In genomic region chr14:24269910-24270536, GRCh38 we compare ENCODE assay signal across 12 cellular contexts. TPM values are rescaled to one million over a fixed set of nuclear protein-coding genes. Genes with fewer than 3 reads are reported as not detected.
DNase-seq lines count a peak whose midpoint lies in the region; ATAC-seq, FAIRE-seq and TF ChIP-seq lines count a peak whose summit lies in the region.
"Had no signal": no experiment of that assay in that cellular context is flagged by ENCODE, and none has a peak within 500 bp of the region (broad histone marks: within the 10 kb centered on the region; RNA-seq: fewer than 3 reads in every experiment).

No MANE protein-coding gene starts in this region.

- H3K79me2 ChIP-seq in mammary epithelial cell (ENCODE audit: insufficient read depth, low read length): peaks cover 25% of the 10 kb centered on the region
- peaks cover 4% of the 10 kb centered on the region for H3K79me2 ChIP-seq in HepG2 (ENCODE audit: insufficient read depth, low read length)

- H3K27me3 Mint-ChIP-seq in MCF 10A (ENCODE audit: insufficient read depth, unreplicated experiment): no peaks in the 10 kb centered on the region
- no peaks in the 10 kb centered on the region for H3K27me3 Mint-ChIP-seq in activated CD4-positive, alpha-beta memory T cell treated with anti-CD3 and anti-CD28 coated beads, Interleukin-2, amount 10 ng/mL, durations not matched to agents 7 days and 5 days

- 88% methylated on average over 11 of the region's 14 CpGs for WGBS in mammary epithelial cell (ENCODE audit: low coverage, missing lambda C conversion rate)
- WGBS in HepG2 (ENCODE audit: low lambda C conversion rate): 97% methylated on average over 12 of the region's 14 CpGs

- TF ChIP-seq CTCF in MCF 10A (IDR thresholded peaks at IDR 0.05; ENCODE audit: unreplicated experiment) (no peak), mammary epithelial cell (conservative IDR thresholded peaks at IDR 0.05 in 1 of 2, IDR thresholded peaks at IDR 0.05 in 1 of 2; ENCODE audit: extremely low read depth in 1 of 2, insufficient read depth in 1 of 2, low read depth in 1 of 2, low read length in 2 of 2) (no peak), HepG2 (CRISPR knock-in tag; IDR thresholded peaks at IDR 0.05) (no peak), WERI-Rb-1 (IDR thresholded peaks at IDR 0.05; ENCODE audit: low read depth, low read length) (no peak)

- TF ChIP-seq RAD21 in HepG2 (CRISPR knock-in tag; IDR thresholded peaks at IDR 0.05): no peak

- H3K9me3 ChIP-seq in mammary epithelial cell (replicated peaks; ENCODE audit: insufficient read depth, low read length): no peaks in the 10 kb centered on the region
- H3K9me3 ChIP-seq in HepG2 (ENCODE audit: low read length): no peaks in the 10 kb centered on the region
- no peaks in the 10 kb centered on the region for H3K9me3 ChIP-seq in WERI-Rb-1 (ENCODE audit: severe bottlenecking)

- peaks cover 24% of the 10 kb centered on the region for H3K36me3 Mint-ChIP-seq in MCF 10A (ENCODE audit: insufficient read depth, unreplicated experiment)
- H3K36me3 Mint-ChIP-seq in activated CD4-positive, alpha-beta memory T cell treated with anti-CD3 and anti-CD28 coated beads, Interleukin-2, amount 10 ng/mL, durations not matched to agents 7 days and 5 days (ENCODE audit: low read depth): peaks cover 18% of the 10 kb centered on the region

- POLR2A ChIA-PET in MCF 10A (lab: Yijun Ruan, JAX) (interaction anchor here (0.6 to 9.5 kb wide), 14 partner anchors 9 to 80 kb away, joined by 3 to 146 read pairs (median 10); partner anchors contain the start of genes CHMP4A, DHRS1, LTB4R2 and NOP9), HepG2 (lab: Yijun Ruan, JAX) (interaction anchor here (1.0 to 16.5 kb wide), 22 partner anchors 10 to 175 kb away, joined by 3 to 435 read pairs (median 24); partner anchors contain the start of genes CBLN3, CHMP4A, CIDEB and DCAF11)
- POLR2A ChIA-PET in activated CD4-positive, alpha-beta memory T cell treated with anti-CD3 and anti-CD28 coated beads, Interleukin-2, amount 10 ng/mL, durations not matched to agents 7 days and 5 days (lab: Charles Lee): interaction anchor here (0.9 to 5.8 kb wide), 22 partner anchors 10 to 171 kb away, joined by 3 to 80 read pairs (median 9); partner anchors contain the start of genes CBLN3, CHMP4A, CIDEB and DCAF11

- in situ Hi-C loops in mammary epithelial cell (cut with MboI; ENCODE audit: low sequenced_read_pairs in 2 of 2) (no loop called here), HepG2 (cut with HindIII; ENCODE audit: extremely low pct_ligation_motif_present, low pct_unique_long_range_greater_than_20kb) (no loop called here)

- H3K9me3 Mint-ChIP-seq in MCF 10A (ENCODE audit: unreplicated experiment): no peaks in the 10 kb centered on the region
- no peaks in the 10 kb centered on the region for H3K9me3 Mint-ChIP-seq in activated CD4-positive, alpha-beta memory T cell treated with anti-CD3 and anti-CD28 coated beads, Interleukin-2, amount 10 ng/mL, durations not matched to agents 7 days and 5 days

- no peak overlapping the region for H3K4me2 ChIP-seq in mammary epithelial cell (ENCODE audit: insufficient read depth, low read depth, low read length)
- peak overlapping the region; percentile 97 for H3K4me2 ChIP-seq in HepG2 (ENCODE audit: low read depth, low read length)

- H3K27ac ChIP-seq in mammary epithelial cell (ENCODE audit: insufficient read depth, low read depth, low read length) (no peak overlapping the region), HepG2 (ENCODE audit: extremely low read length, insufficient read depth, low read length) (no peak overlapping the region), WERI-Rb-1 (no peak overlapping the region)

- H2AFZ ChIP-seq in mammary epithelial cell (ENCODE audit: low read depth, low read length) (no peak overlapping the region), HepG2 (ENCODE audit: low read length) (no peak overlapping the region)

- no peaks in the 10 kb centered on the region for H3K27me3 ChIP-seq in mammary epithelial cell (ENCODE audit: insufficient read depth, low read length)
- H3K27me3 ChIP-seq in HepG2 (ENCODE audit: control insufficient read depth in 1 of 2, insufficient read depth in 2 of 2, low read length in 2 of 2): no peaks in the 10 kb centered on the region; a peak in 1 of 5 replicates
- H3K27me3 ChIP-seq in WERI-Rb-1 (ENCODE audit: insufficient read depth, low read depth, severe bottlenecking): no peaks in the 10 kb centered on the region

- intact Hi-C loops in MCF 10A (cut with micrococcal nuclease): no loop called here
- intact Hi-C loops in mammary epithelial cell (cut with micrococcal nuclease): loop anchor here (5.0 kb wide), 1 partner anchor 38 kb away; the partner anchor contains the start of genes GMPR2 and NEDD8
- intact Hi-C loops in HepG2 (cut with micrococcal nuclease; ENCODE audit: unreplicated experiment): loop anchor here (2.0 kb wide), 1 partner anchor 53 kb away; the partner anchor contains the start of gene MDP1

- peaks cover 44% of the 10 kb centered on the region for H3K4me1 Mint-ChIP-seq in MCF 10A (ENCODE audit: insufficient read depth, unreplicated experiment)
- peaks cover 41% of the 10 kb centered on the region for H3K4me1 Mint-ChIP-seq in activated CD4-positive, alpha-beta memory T cell treated with anti-CD3 and anti-CD28 coated beads, Interleukin-2, amount 10 ng/mL, durations not matched to agents 7 days and 5 days

- CTCF ChIA-PET in MCF 10A (lab: Yijun Ruan, JAX) (interaction anchor here (0.6 to 32.3 kb wide), 16 partner anchors 8 to 712 kb away, joined by 3 to 457 read pairs (median 4); partner anchors contain the start of genes CIDEB, DHRS1, LTB4R and LTB4R2), mammary epithelial cell (lab: Charles Lee; ENCODE audit: low non-redundant PET) (no interaction called here), HepG2 (lab: Yijun Ruan, JAX; ENCODE audit: low intra/inter-chr PET ratio, low total read pairs) (interaction anchor here (2.8 kb wide), 1 partner anchor 27 kb away, joined by 33 read pairs; the partner anchor contains the start of gene TINF2)
- CTCF ChIA-PET in activated CD4-positive, alpha-beta memory T cell treated with anti-CD3 and anti-CD28 coated beads, Interleukin-2, amount 10 ng/mL, durations not matched to agents 7 days and 5 days (lab: Charles Lee): interaction anchor here (1.0 to 6.1 kb wide), 19 partner anchors 8 to 172 kb away, joined by 3 to 90 read pairs (median 7); partner anchors contain the start of genes CIDEB, DHRS1, IRF9 and LTB4R

- H3K36me3 ChIP-seq in mammary epithelial cell (ENCODE audit: insufficient read depth, low read length) (peaks cover 8% of the 10 kb centered on the region), HepG2 (replicated peaks in 1 of 2; ENCODE audit: control insufficient read depth in 1 of 2, insufficient read depth in 2 of 2, low read length in 2 of 2) (peaks cover 19 to 35% of the 10 kb centered on the region in 2 experiments; a peak in 4 of 5 replicates), WERI-Rb-1 (no peaks in the 10 kb centered on the region)

- H4K20me1 ChIP-seq in mammary epithelial cell (ENCODE audit: insufficient read depth, low read length) (no peaks in the 10 kb centered on the region), HepG2 (ENCODE audit: insufficient read depth, low read length) (no peaks in the 10 kb centered on the region)

- BruUV-seq in MCF 10A (replicated peaks; lab: Mats Ljungman, UMichigan): TSS peak; percentile 39
- no TSS peak for BruUV-seq in mammary epithelial cell (replicated peaks; lab: Mats Ljungman, UMichigan)
- BruUV-seq in HepG2 (replicated peaks; lab: Mats Ljungman, UMichigan): TSS peak; percentile 71

- H3K27ac Mint-ChIP-seq in MCF 10A (ENCODE audit: low read depth, unreplicated experiment): no peak overlapping the region
- H3K27ac Mint-ChIP-seq in activated CD4-positive, alpha-beta memory T cell treated with anti-CD3 and anti-CD28 coated beads, Interleukin-2, amount 10 ng/mL, durations not matched to agents 7 days and 5 days: peak overlapping the region; percentile 92

- dilution Hi-C loops in mammary epithelial cell (cut with HindIII; ENCODE audit: low sequenced_read_pairs): loop anchor here (5.0 kb wide), 1 partner anchor 62 kb away; no protein-coding TSS in a partner anchor

- DNase-seq in MCF 10A (ENCODE audit: unreplicated experiment) (no peak), mammary epithelial cell (no peak), HepG2 (ENCODE audit: low spot score) (no peak), NCI-H524 treated with DMSO at 0.1 percent for 48 hours (lab: John Stamatoyannopoulos, UW) (no peak), NCI-H2227 (lab: John Stamatoyannopoulos, UW; ENCODE audit: unreplicated experiment) (no peak), WERI-Rb-1 (no peak), SW480 (ENCODE audit: low spot score) (no peak)
- no peak for DNase-seq in activated CD4-positive, alpha-beta memory T cell treated with anti-CD3 and anti-CD28 coated beads, Interleukin-2, amount 10 ng/mL, durations not matched to agents 7 days and 5 days
- DNase-seq: activated effector memory CD4-positive, alpha-beta T cell treated with anti-CD3 and anti-CD28 coated beads, Interleukin-2, amount 50 U/mL, for 16 hours; EL; NCI-H1417 treated with DMSO at 0.1 percent for 48 hours; Right ventricle myocardium superior had no signal

- FAIRE-seq in HepG2 (lab: Jason Lieb, UNC): no peak

- no peak overlapping the region for H3K4me3 ChIP-seq in mammary epithelial cell (replicated peaks in 1 of 3; ENCODE audit: insufficient read depth in 1 of 3, low read depth in 2 of 3, low read length in 3 of 3)
- peak overlapping the region in 1 of 3 experiments; percentile 96; a peak in 1 of 6 replicates for H3K4me3 ChIP-seq in HepG2 (replicated peaks in 1 of 3; ENCODE audit: insufficient read depth in 1 of 3, low read depth in 2 of 3, low read length in 3 of 3)
- H3K4me3 ChIP-seq in WERI-Rb-1 (ENCODE audit: low read depth, low read length): no peak overlapping the region

- peaks cover 31% of the 10 kb centered on the region for H3K4me1 ChIP-seq in mammary epithelial cell (ENCODE audit: insufficient read depth, low read length)
- peaks cover 22% of the 10 kb centered on the region for H3K4me1 ChIP-seq in HepG2 (ENCODE audit: insufficient read depth, low read length)

- H3K9ac ChIP-seq in mammary epithelial cell (ENCODE audit: insufficient read depth, low read length) (no peak overlapping the region), HepG2 (ENCODE audit: insufficient read depth, low read depth, low read length) (no peak overlapping the region)

- peak overlapping the region; percentile 89 for H3K4me3 Mint-ChIP-seq in MCF 10A (ENCODE audit: unreplicated experiment)
- H3K4me3 Mint-ChIP-seq in activated CD4-positive, alpha-beta memory T cell treated with anti-CD3 and anti-CD28 coated beads, Interleukin-2, amount 10 ng/mL, durations not matched to agents 7 days and 5 days: peak overlapping the region; percentile 86

- ATAC-seq in HepG2: no peak

- no peak for TF ChIP-seq POLR2A in HepG2 (IDR thresholded peaks at IDR 0.05; ENCODE audit: insufficient read depth in 1 of 2, low read depth in 2 of 2, low read length in 2 of 2)

- TF ChIP-seq EP300 in HepG2 (IDR thresholded peaks at IDR 0.05; ENCODE audit: low read depth in 2 of 2, low read length in 2 of 2): no peak
- TF ChIP-seq EP300 in HepG2 (CRISPR knock-in tag; IDR thresholded peaks at IDR 0.05; ENCODE audit: borderline replicate concordance): no peak

RNA-seq across cellular contexts. Expression of gene RABGGTA, which starts 1.4 kb away (rescaled TPM):
- total RNA-seq in MCF 10A (2022) (51.7 and 75.0 TPM in 2 replicates), mammary epithelial cell (10 to 100 TPM; 51.3 to 74.5 TPM), HepG2 (2016; rRNA removed; fragmentation: Illumina TruSeq; extraction: Trizol) (31.2 and 57.9 TPM in 2 replicates)
- polyA plus RNA-seq in mammary epithelial cell (80.7 TPM), HepG2 (2011; rRNA removed) (90.8 and 111 TPM in 2 replicates)
- polyA minus RNA-seq in mammary epithelial cell: 141 TPM
- 10 to 100 TPM; 40.2 to 41.0 TPM for total RNA-seq in activated CD4-positive, alpha-beta memory T cell treated with anti-CD3 and anti-CD28 coated beads, Interleukin-2, amount 10 ng/mL, durations not matched to agents 7 days and 5 days
- total RNA-seq in HepG2 (2016; cell fraction: cytosol; rRNA removed; fragmentation: Illumina TruSeq; extraction: Trizol; ENCODE audit: low read depth): 53.1 and 55.5 TPM in 2 replicates
- total RNA-seq in HepG2 (2016; cell fraction: insoluble cytoplasmic fraction; rRNA removed; fragmentation: Illumina TruSeq; extraction: Trizol): 28.7 and 55.2 TPM in 2 replicates
- 39.6 and 50.8 TPM in 2 replicates for total RNA-seq in HepG2 (2016; cell fraction: membrane; rRNA removed; fragmentation: Illumina TruSeq; extraction: Trizol)
- total RNA-seq in HepG2 (2016; cell fraction: nucleus; rRNA removed; fragmentation: Illumina TruSeq; extraction: Trizol): 73.3 and 76.1 TPM in 2 replicates
- 39.6 and 61.4 TPM in 2 replicates for polyA plus RNA-seq in HepG2 (2011; cell fraction: cytosol; rRNA removed)
- polyA plus RNA-seq in HepG2 (2011; cell fraction: nucleus; rRNA removed): 727 and 889 TPM in 2 replicates
- 57.8 and 65.9 TPM in 2 replicates for polyA plus RNA-seq in HepG2 (2012)
- polyA plus RNA-seq in HepG2 (2016; cell fraction: cytosol; fragmentation: Illumina TruSeq; extraction: Trizol; ENCODE audit: low read depth): 23.3 and 25.5 TPM in 2 replicates
- 26.2 and 35.5 TPM in 2 replicates for polyA plus RNA-seq in HepG2 (2016; cell fraction: insoluble cytoplasmic fraction; fragmentation: Illumina TruSeq; extraction: Trizol; ENCODE audit: low read depth)
- 26.4 and 35.2 TPM in 2 replicates for polyA plus RNA-seq in HepG2 (2016; cell fraction: membrane; fragmentation: Illumina TruSeq; extraction: Trizol; ENCODE audit: low read depth)
- 187 and 194 TPM in 2 replicates for polyA plus RNA-seq in HepG2 (2016; cell fraction: nucleus; fragmentation: Illumina TruSeq; extraction: Trizol; ENCODE audit: insufficient read depth, low read depth)
- 110 and 204 TPM in 2 replicates for polyA minus RNA-seq in HepG2 (2011; rRNA and poly(A)+ RNA removed; ENCODE audit: low replicate concordance)
- 28.8 and 31.7 TPM in 2 replicates for polyA minus RNA-seq in HepG2 (2011; cell fraction: cytosol; rRNA and poly(A)+ RNA removed)
- polyA minus RNA-seq in HepG2 (2011; cell fraction: nucleus; rRNA and poly(A)+ RNA removed): 149 and 154 TPM in 2 replicates

RNA-seq across cellular contexts. Expression of gene TGM1, which starts 7.0 kb away (rescaled TPM):
- total RNA-seq in MCF 10A (2022) (16.9 and 26.2 TPM in 2 replicates), mammary epithelial cell (10 to 100 TPM in 1 of 2 donors, 1 to 10 TPM in 1; 7.5 to 21.9 TPM), HepG2 (2016; rRNA removed; fragmentation: Illumina TruSeq; extraction: Trizol) (1.9 and 3.2 TPM in 2 replicates)
- polyA plus RNA-seq in mammary epithelial cell (8.7 TPM), HepG2 (2011; rRNA removed) (9.5 and 10.6 TPM in 2 replicates)
- 9.0 TPM for polyA minus RNA-seq in mammary epithelial cell
- 1 to 10 TPM; 4.0 to 4.4 TPM for total RNA-seq in activated CD4-positive, alpha-beta memory T cell treated with anti-CD3 and anti-CD28 coated beads, Interleukin-2, amount 10 ng/mL, durations not matched to agents 7 days and 5 days
- 2.0 and 2.8 TPM in 2 replicates for total RNA-seq in HepG2 (2016; cell fraction: cytosol; rRNA removed; fragmentation: Illumina TruSeq; extraction: Trizol; ENCODE audit: low read depth)
- 0.86 and 4.5 TPM in 2 replicates for total RNA-seq in HepG2 (2016; cell fraction: insoluble cytoplasmic fraction; rRNA removed; fragmentation: Illumina TruSeq; extraction: Trizol)
- total RNA-seq in HepG2 (2016; cell fraction: membrane; rRNA removed; fragmentation: Illumina TruSeq; extraction: Trizol): 2.8 and 3.2 TPM in 2 replicates
- 5.9 and 9.4 TPM in 2 replicates for total RNA-seq in HepG2 (2016; cell fraction: nucleus; rRNA removed; fragmentation: Illumina TruSeq; extraction: Trizol)
- polyA plus RNA-seq in HepG2 (2011; cell fraction: cytosol; rRNA removed): 2.8 and 4.4 TPM in 2 replicates
- polyA plus RNA-seq in HepG2 (2011; cell fraction: nucleus; rRNA removed): 70.4 and 118 TPM in 2 replicates
- 5.0 and 6.8 TPM in 2 replicates for polyA plus RNA-seq in HepG2 (2012)
- 1.5 and 2.0 TPM in 2 replicates for polyA plus RNA-seq in HepG2 (2016; cell fraction: cytosol; fragmentation: Illumina TruSeq; extraction: Trizol; ENCODE audit: low read depth)
- polyA plus RNA-seq in HepG2 (2016; cell fraction: insoluble cytoplasmic fraction; fragmentation: Illumina TruSeq; extraction: Trizol; ENCODE audit: low read depth): 1.4 and 1.7 TPM in 2 replicates
- 1.9 and 2.6 TPM in 2 replicates for polyA plus RNA-seq in HepG2 (2016; cell fraction: membrane; fragmentation: Illumina TruSeq; extraction: Trizol; ENCODE audit: low read depth)
- polyA plus RNA-seq in HepG2 (2016; cell fraction: nucleus; fragmentation: Illumina TruSeq; extraction: Trizol; ENCODE audit: insufficient read depth, low read depth): 19.1 and 23.5 TPM in 2 replicates
- 10.5 and 15.8 TPM in 2 replicates for polyA minus RNA-seq in HepG2 (2011; rRNA and poly(A)+ RNA removed; ENCODE audit: low replicate concordance)
- polyA minus RNA-seq in HepG2 (2011; cell fraction: cytosol; rRNA and poly(A)+ RNA removed): 1.6 TPM in 1 of 2 replicates, not detected in the other
- 19.0 and 26.3 TPM in 2 replicates for polyA minus RNA-seq in HepG2 (2011; cell fraction: nucleus; rRNA and poly(A)+ RNA removed)

RNA-seq across cellular contexts. Expression of gene TINF2, which starts 27.6 kb away (rescaled TPM):
- total RNA-seq in MCF 10A (2022) (47.3 and 47.6 TPM in 2 replicates), mammary epithelial cell (100 to 1,000 TPM in 1 of 2 donors, 10 to 100 TPM in 1; 48.5 to 111 TPM), HepG2 (2016; rRNA removed; fragmentation: Illumina TruSeq; extraction: Trizol) (73.5 and 73.7 TPM in 2 replicates)
- polyA plus RNA-seq in mammary epithelial cell (39.4 TPM), HepG2 (2011; rRNA removed) (52.0 and 59.8 TPM in 2 replicates)
- polyA minus RNA-seq in mammary epithelial cell: 85.4 TPM
- total RNA-seq in activated CD4-positive, alpha-beta memory T cell treated with anti-CD3 and anti-CD28 coated beads, Interleukin-2, amount 10 ng/mL, durations not matched to agents 7 days and 5 days: 100 to 1,000 TPM; 133 to 139 TPM
- total RNA-seq in HepG2 (2016; cell fraction: cytosol; rRNA removed; fragmentation: Illumina TruSeq; extraction: Trizol; ENCODE audit: low read depth): 13.7 and 18.4 TPM in 2 replicates
- 68.8 and 73.9 TPM in 2 replicates for total RNA-seq in HepG2 (2016; cell fraction: insoluble cytoplasmic fraction; rRNA removed; fragmentation: Illumina TruSeq; extraction: Trizol)
- 41.9 and 48.5 TPM in 2 replicates for total RNA-seq in HepG2 (2016; cell fraction: membrane; rRNA removed; fragmentation: Illumina TruSeq; extraction: Trizol)
- 48.8 and 53.9 TPM in 2 replicates for total RNA-seq in HepG2 (2016; cell fraction: nucleus; rRNA removed; fragmentation: Illumina TruSeq; extraction: Trizol)
- 32.2 and 34.7 TPM in 2 replicates for polyA plus RNA-seq in HepG2 (2011; cell fraction: cytosol; rRNA removed)
- 73.2 and 83.2 TPM in 2 replicates for polyA plus RNA-seq in HepG2 (2011; cell fraction: nucleus; rRNA removed)
- 36.1 and 60.0 TPM in 2 replicates for polyA plus RNA-seq in HepG2 (2012)
- polyA plus RNA-seq in HepG2 (2016; cell fraction: cytosol; fragmentation: Illumina TruSeq; extraction: Trizol; ENCODE audit: low read depth): 10.3 and 11.1 TPM in 2 replicates
- 65.8 and 69.3 TPM in 2 replicates for polyA plus RNA-seq in HepG2 (2016; cell fraction: insoluble cytoplasmic fraction; fragmentation: Illumina TruSeq; extraction: Trizol; ENCODE audit: low read depth)
- polyA plus RNA-seq in HepG2 (2016; cell fraction: membrane; fragmentation: Illumina TruSeq; extraction: Trizol; ENCODE audit: low read depth): 26.7 and 30.0 TPM in 2 replicates
- polyA plus RNA-seq in HepG2 (2016; cell fraction: nucleus; fragmentation: Illumina TruSeq; extraction: Trizol; ENCODE audit: insufficient read depth, low read depth): 53.3 and 55.1 TPM in 2 replicates
- polyA minus RNA-seq in HepG2 (2011; rRNA and poly(A)+ RNA removed; ENCODE audit: low replicate concordance): 36.9 and 44.7 TPM in 2 replicates
- polyA minus RNA-seq in HepG2 (2011; cell fraction: cytosol; rRNA and poly(A)+ RNA removed): 25.1 and 30.9 TPM in 2 replicates
- 82.3 and 93.4 TPM in 2 replicates for polyA minus RNA-seq in HepG2 (2011; cell fraction: nucleus; rRNA and poly(A)+ RNA removed)

RNA-seq across cellular contexts. Expression of gene DHRS1, which starts 29.6 kb away (rescaled TPM):
- 29.2 and 29.7 TPM in 2 replicates for total RNA-seq in MCF 10A (2022)
- total RNA-seq in mammary epithelial cell: 10 to 100 TPM; 19.2 to 84.8 TPM
- 85.0 TPM for polyA plus RNA-seq in mammary epithelial cell
- 36.0 TPM for polyA minus RNA-seq in mammary epithelial cell
- 10 to 100 TPM; 31.6 to 33.4 TPM for total RNA-seq in activated CD4-positive, alpha-beta memory T cell treated with anti-CD3 and anti-CD28 coated beads, Interleukin-2, amount 10 ng/mL, durations not matched to agents 7 days and 5 days
- 46.3 and 60.8 TPM in 2 replicates for total RNA-seq in HepG2 (2016; rRNA removed; fragmentation: Illumina TruSeq; extraction: Trizol)
- total RNA-seq in HepG2 (2016; cell fraction: cytosol; rRNA removed; fragmentation: Illumina TruSeq; extraction: Trizol; ENCODE audit: low read depth): 11.6 and 11.9 TPM in 2 replicates
- 42.0 and 55.8 TPM in 2 replicates for total RNA-seq in HepG2 (2016; cell fraction: insoluble cytoplasmic fraction; rRNA removed; fragmentation: Illumina TruSeq; extraction: Trizol)
- 12.0 and 12.3 TPM in 2 replicates for total RNA-seq in HepG2 (2016; cell fraction: membrane; rRNA removed; fragmentation: Illumina TruSeq; extraction: Trizol)
- 49.1 and 52.1 TPM in 2 replicates for total RNA-seq in HepG2 (2016; cell fraction: nucleus; rRNA removed; fragmentation: Illumina TruSeq; extraction: Trizol)
- 49.8 and 52.2 TPM in 2 replicates for polyA plus RNA-seq in HepG2 (2011; rRNA removed)
- 67.8 and 85.2 TPM in 2 replicates for polyA plus RNA-seq in HepG2 (2011; cell fraction: cytosol; rRNA removed)
- 332 and 353 TPM in 2 replicates for polyA plus RNA-seq in HepG2 (2011; cell fraction: nucleus; rRNA removed)
- 61.8 and 63.4 TPM in 2 replicates for polyA plus RNA-seq in HepG2 (2012)
- polyA plus RNA-seq in HepG2 (2016; cell fraction: cytosol; fragmentation: Illumina TruSeq; extraction: Trizol; ENCODE audit: low read depth): 5.3 and 7.0 TPM in 2 replicates
- polyA plus RNA-seq in HepG2 (2016; cell fraction: insoluble cytoplasmic fraction; fragmentation: Illumina TruSeq; extraction: Trizol; ENCODE audit: low read depth): 57.6 and 62.6 TPM in 2 replicates
- 8.9 and 12.3 TPM in 2 replicates for polyA plus RNA-seq in HepG2 (2016; cell fraction: membrane; fragmentation: Illumina TruSeq; extraction: Trizol; ENCODE audit: low read depth)
- 109 and 114 TPM in 2 replicates for polyA plus RNA-seq in HepG2 (2016; cell fraction: nucleus; fragmentation: Illumina TruSeq; extraction: Trizol; ENCODE audit: insufficient read depth, low read depth)
- 61.8 and 172 TPM in 2 replicates for polyA minus RNA-seq in HepG2 (2011; rRNA and poly(A)+ RNA removed; ENCODE audit: low replicate concordance)
- 39.8 and 45.8 TPM in 2 replicates for polyA minus RNA-seq in HepG2 (2011; cell fraction: cytosol; rRNA and poly(A)+ RNA removed)
- 57.2 and 59.4 TPM in 2 replicates for polyA minus RNA-seq in HepG2 (2011; cell fraction: nucleus; rRNA and poly(A)+ RNA removed)

RNA-seq across cellular contexts. Expression of gene NOP9, which starts 29.6 kb away (rescaled TPM):
- total RNA-seq in MCF 10A (2022) (29.8 and 31.9 TPM in 2 replicates), mammary epithelial cell (10 to 100 TPM; 26.7 to 42.8 TPM), HepG2 (2016; rRNA removed; fragmentation: Illumina TruSeq; extraction: Trizol) (61.6 and 64.5 TPM in 2 replicates)
- polyA plus RNA-seq in mammary epithelial cell (13.4 TPM), HepG2 (2011; rRNA removed) (24.5 and 33.8 TPM in 2 replicates)
- polyA minus RNA-seq in mammary epithelial cell: 62.6 TPM
- 10 to 100 TPM; 25.8 to 27.7 TPM for total RNA-seq in activated CD4-positive, alpha-beta memory T cell treated with anti-CD3 and anti-CD28 coated beads, Interleukin-2, amount 10 ng/mL, durations not matched to agents 7 days and 5 days
- 2.7 and 3.4 TPM in 2 replicates for total RNA-seq in HepG2 (2016; cell fraction: cytosol; rRNA removed; fragmentation: Illumina TruSeq; extraction: Trizol; ENCODE audit: low read depth)
- 58.5 and 62.7 TPM in 2 replicates for total RNA-seq in HepG2 (2016; cell fraction: insoluble cytoplasmic fraction; rRNA removed; fragmentation: Illumina TruSeq; extraction: Trizol)
- 11.3 and 12.5 TPM in 2 replicates for total RNA-seq in HepG2 (2016; cell fraction: membrane; rRNA removed; fragmentation: Illumina TruSeq; extraction: Trizol)
- 38.6 and 43.3 TPM in 2 replicates for total RNA-seq in HepG2 (2016; cell fraction: nucleus; rRNA removed; fragmentation: Illumina TruSeq; extraction: Trizol)
- polyA plus RNA-seq in HepG2 (2011; cell fraction: cytosol; rRNA removed): 19.8 and 21.2 TPM in 2 replicates
- polyA plus RNA-seq in HepG2 (2011; cell fraction: nucleus; rRNA removed): 82.1 and 94.5 TPM in 2 replicates
- polyA plus RNA-seq in HepG2 (2012): 28.7 and 29.6 TPM in 2 replicates
- polyA plus RNA-seq in HepG2 (2016; cell fraction: cytosol; fragmentation: Illumina TruSeq; extraction: Trizol; ENCODE audit: low read depth): 1.9 and 2.1 TPM in 2 replicates
- polyA plus RNA-seq in HepG2 (2016; cell fraction: insoluble cytoplasmic fraction; fragmentation: Illumina TruSeq; extraction: Trizol; ENCODE audit: low read depth): 38.5 and 40.4 TPM in 2 replicates
- polyA plus RNA-seq in HepG2 (2016; cell fraction: membrane; fragmentation: Illumina TruSeq; extraction: Trizol; ENCODE audit: low read depth): 3.8 and 5.1 TPM in 2 replicates
- 39.2 and 41.4 TPM in 2 replicates for polyA plus RNA-seq in HepG2 (2016; cell fraction: nucleus; fragmentation: Illumina TruSeq; extraction: Trizol; ENCODE audit: insufficient read depth, low read depth)
- polyA minus RNA-seq in HepG2 (2011; rRNA and poly(A)+ RNA removed; ENCODE audit: low replicate concordance): 80.1 and 104 TPM in 2 replicates
- 32.3 and 42.1 TPM in 2 replicates for polyA minus RNA-seq in HepG2 (2011; cell fraction: cytosol; rRNA and poly(A)+ RNA removed)
- polyA minus RNA-seq in HepG2 (2011; cell fraction: nucleus; rRNA and poly(A)+ RNA removed): 65.5 and 77.8 TPM in 2 replicates
